Comparison of ENCODE assay signal across 8 cellular contexts in genomic region chr6:31551371-31551770, GRCh38. TPM values are rescaled to one million over a fixed set of nuclear protein-coding genes. Genes with fewer than 3 reads are reported as not detected.
DNase-seq lines count a peak whose midpoint lies in the region; ATAC-seq and TF ChIP-seq lines count a peak whose summit lies in the region.
"Not testable (repeated sequence)": the region's sequence is repeated elsewhere in the genome, so short reads cannot be mapped to it uniquely, and the experiment has no call there.
"Had no signal": no experiment of that assay in that cellular context is flagged by ENCODE, and none has a peak within 500 bp of the region (broad histone marks: within the 10 kb centered on the region; RNA-seq: fewer than 3 reads in every experiment).

No MANE protein-coding gene starts in this region.

- H3K27ac Mint-ChIP-seq in central memory CD8-positive, alpha-beta T cell (ENCODE audit: low read depth); progenitor cell of endocrine pancreas: not testable (repeated sequence)

- H3K27me3 ChIP-seq in hepatocyte = not testable (repeated sequence)

- not testable (repeated sequence) for H3K9me3 ChIP-seq in hepatocyte (ENCODE audit: low read depth)

- not testable (repeated sequence) for H3K36me3 ChIP-seq in hepatocyte (replicated peaks; ENCODE audit: insufficient read depth, low read depth)

- H3K4me3 Mint-ChIP-seq in central memory CD8-positive, alpha-beta T cell; progenitor cell of endocrine pancreas (ENCODE audit: low read depth): not testable (repeated sequence)

- H3K36me3 Mint-ChIP-seq in central memory CD8-positive, alpha-beta T cell (ENCODE audit: insufficient read depth); progenitor cell of endocrine pancreas (ENCODE audit: insufficient read depth): not testable (repeated sequence)

- H3K4me1 Mint-ChIP-seq in central memory CD8-positive, alpha-beta T cell = peaks cover 29% of the 10 kb centered on the region
- peaks cover 13% of the 10 kb centered on the region for H3K4me1 Mint-ChIP-seq in progenitor cell of endocrine pancreas (ENCODE audit: low read depth)

- TF ChIP-seq CTCF in hepatocyte (IDR thresholded peaks at IDR 0.05; ENCODE audit: poor library complexity) (peak; percentile 32), progenitor cell of endocrine pancreas (IDR thresholded peaks at IDR 0.05; ENCODE audit: unreplicated experiment) (peak; percentile 33)

- not testable (repeated sequence) for H3K27me3 Mint-ChIP-seq in central memory CD8-positive, alpha-beta T cell; progenitor cell of endocrine pancreas

- WGBS in hepatocyte (ENCODE audit: low lambda C conversion rate, missing lambda C conversion rate) = 85% methylated on average over 5 of the region's 5 CpGs

- peak; percentile 83 for DNase-seq in GDM1 (lab: John Stamatoyannopoulos, UW)
- DNase-seq in M059J (ENCODE audit: low read depth) = peak; percentile 75
- peak; percentile 44 for DNase-seq in SK-N-DZ (ENCODE audit: low spot score)
- DNase-seq in activated CD8-positive, alpha-beta memory T cell treated with anti-CD3 and anti-CD28 coated beads, Interleukin-2, amount 50 U/mL, for 4 hours = peak; percentile 62
- DNase-seq in central memory CD8-positive, alpha-beta T cell (ENCODE audit: low spot score in 2 of 2) = peak; percentile 45 to 47
- peak; percentile 54 for DNase-seq in hepatocyte (ENCODE audit: low spot score)
- DNase-seq in progenitor cell of endocrine pancreas (ENCODE audit: low spot score, unreplicated experiment) = not testable (repeated sequence)

- H3K4me3 ChIP-seq in hepatocyte = not testable (repeated sequence)

- H3K79me2 ChIP-seq in hepatocyte = peaks cover 37% of the 10 kb centered on the region

- H3K27ac ChIP-seq in hepatocyte = not testable (repeated sequence)

- H3K9me3 Mint-ChIP-seq in central memory CD8-positive, alpha-beta T cell; progenitor cell of endocrine pancreas (ENCODE audit: low read depth): not testable (repeated sequence)

- H4K20me1 ChIP-seq in hepatocyte (ENCODE audit: insufficient read depth, poor library complexity, severe bottlenecking) = not testable (repeated sequence)

- not testable (repeated sequence) for H3K4me2 ChIP-seq in hepatocyte

- H3K9me2 ChIP-seq in hepatocyte (replicated peaks; ENCODE audit: insufficient read depth) = not testable (repeated sequence)

- H2AFZ ChIP-seq in hepatocyte = not testable (repeated sequence)

- H3K4me1 ChIP-seq in hepatocyte (ENCODE audit: insufficient read depth) = peaks cover 10% of the 10 kb centered on the region

- not testable (repeated sequence) for ATAC-seq in central memory CD8-positive, alpha-beta T cell (replicated peaks; ENCODE audit: extremely low read depth, poor library complexity, severe bottlenecking)

RNA-seq across cellular contexts. Expression of gene NFKBIL1, which starts 4.0 kb away (rescaled TPM):
- total RNA-seq in M059J (2014; rRNA removed; shearing (Covaris generic)) = 12.8 and 25.7 TPM in 2 replicates
- polyA plus RNA-seq in SK-N-DZ (2014; cell fraction: cytosol; rRNA removed) = 47.9 and 61.7 TPM in 2 replicates
- 24.3 and 40.8 TPM in 2 replicates for polyA plus RNA-seq in SK-N-DZ (2014; cell fraction: nucleus; rRNA removed)
- 22.7 and 28.9 TPM in 2 replicates for total RNA-seq in hepatocyte
- 25.0 and 30.3 TPM in 2 replicates for polyA plus RNA-seq in hepatocyte
- 26.4 and 28.7 TPM in 2 replicates for total RNA-seq in progenitor cell of endocrine pancreas

RNA-seq across cellular contexts. Expression of gene ATP6V1G2, which starts 5.0 kb away (rescaled TPM):
- total RNA-seq in M059J (2014; rRNA removed; shearing (Covaris generic)) = 0.20 TPM in 1 of 2 replicates, not detected in the other
- 9.1 and 16.7 TPM in 2 replicates for polyA plus RNA-seq in SK-N-DZ (2014; cell fraction: cytosol; rRNA removed)
- 12.3 and 18.2 TPM in 2 replicates for polyA plus RNA-seq in SK-N-DZ (2014; cell fraction: nucleus; rRNA removed)
- 0.63 and 0.88 TPM in 2 replicates for total RNA-seq in hepatocyte
- 0.73 TPM in 1 of 2 replicates, not detected in the other for polyA plus RNA-seq in hepatocyte
- 1.5 TPM in 2 replicates for total RNA-seq in progenitor cell of endocrine pancreas

RNA-seq across cellular contexts. Expression of gene DDX39B, which starts 9.6 kb away (rescaled TPM):
- 351 and 506 TPM in 2 replicates for total RNA-seq in M059J (2014; rRNA removed; shearing (Covaris generic))
- 617 and 695 TPM in 2 replicates for polyA plus RNA-seq in SK-N-DZ (2014; cell fraction: cytosol; rRNA removed)
- polyA plus RNA-seq in SK-N-DZ (2014; cell fraction: nucleus; rRNA removed) = 471 and 621 TPM in 2 replicates
- total RNA-seq in hepatocyte = 207 and 287 TPM in 2 replicates
- polyA plus RNA-seq in hepatocyte = 210 and 238 TPM in 2 replicates
- total RNA-seq in progenitor cell of endocrine pancreas = 766 and 810 TPM in 2 replicates

RNA-seq across cellular contexts. Expression of gene LTA, which starts 20.7 kb away (rescaled TPM):
- total RNA-seq in M059J (2014; rRNA removed; shearing (Covaris generic)) = not detected in 2 replicates
- polyA plus RNA-seq in SK-N-DZ (2014; cell fraction: cytosol; rRNA removed) = not detected in 2 replicates
- not detected in 2 replicates for polyA plus RNA-seq in SK-N-DZ (2014; cell fraction: nucleus; rRNA removed)
- total RNA-seq in hepatocyte = not detected in 2 replicates
- polyA plus RNA-seq in hepatocyte = not detected in 2 replicates
- total RNA-seq in progenitor cell of endocrine pancreas = not detected in 2 replicates

RNA-seq across cellular contexts. Expression of gene MCCD1, which starts 22.6 kb away (rescaled TPM):
- not detected in 2 replicates for total RNA-seq in M059J (2014; rRNA removed; shearing (Covaris generic))
- polyA plus RNA-seq in SK-N-DZ (2014; cell fraction: cytosol; rRNA removed) = not detected in 2 replicates
- polyA plus RNA-seq in SK-N-DZ (2014; cell fraction: nucleus; rRNA removed) = not detected in 2 replicates
- total RNA-seq in hepatocyte (0.47 and 1.2 TPM in 2 replicates), progenitor cell of endocrine pancreas (not detected in 2 replicates)
- polyA plus RNA-seq in hepatocyte = 1.3 and 2.0 TPM in 2 replicates
- total RNA-seq: activated naive CD4-positive, alpha-beta T cell treated with anti-CD3 and anti-CD28 coated beads, Interleukin-2, amount 50 U/mL, for 72 hours had no signal
